In the genomic region with DNA sequence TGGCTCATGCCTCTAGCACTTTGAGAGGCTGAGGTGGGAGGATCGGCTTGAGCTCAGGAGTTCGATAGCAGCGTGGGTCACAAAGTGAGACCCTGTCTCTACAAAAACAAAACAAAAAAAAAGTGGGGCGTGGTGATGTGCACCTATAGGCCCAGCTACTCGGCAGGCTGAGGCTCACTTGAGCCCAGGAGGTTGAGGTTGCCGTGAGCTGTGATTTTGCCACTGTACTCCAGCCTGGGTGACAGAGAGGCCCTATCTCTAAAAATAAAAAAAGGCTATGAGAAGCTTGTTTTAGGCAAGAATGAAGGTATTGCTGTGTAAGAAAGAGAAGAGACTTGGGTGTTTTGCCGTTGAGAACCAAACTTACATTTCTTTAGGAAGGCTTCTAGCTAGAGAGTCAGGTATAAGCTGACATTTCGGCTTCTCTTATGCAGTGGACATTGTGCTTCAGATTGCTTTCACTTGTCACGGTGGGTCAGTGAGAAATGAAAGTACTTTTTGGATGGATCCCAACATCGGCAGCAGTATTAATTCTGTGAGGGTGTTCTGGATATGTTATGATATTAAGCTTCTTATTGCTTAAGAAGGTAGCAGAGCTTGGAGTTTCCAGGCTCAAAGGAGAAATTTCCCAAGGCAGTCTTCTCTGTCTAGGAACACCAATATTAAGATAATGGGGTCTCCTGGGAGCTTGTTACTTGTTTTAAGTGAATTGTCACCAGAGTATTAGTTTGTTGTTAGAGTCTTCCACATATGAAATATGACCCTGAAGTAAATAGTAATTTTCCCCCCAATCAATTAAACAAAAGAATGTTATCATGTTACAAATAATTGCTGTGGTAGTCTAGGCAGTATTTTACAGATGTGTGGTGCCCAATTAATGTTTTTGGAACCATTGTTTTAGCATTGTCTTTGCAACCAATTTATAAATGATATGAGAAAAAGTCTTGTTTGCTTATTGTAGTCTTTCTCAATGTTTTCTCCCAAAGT, we compare ENCODE assay signal across 10 cellular contexts. TPM values are rescaled to one million over a fixed set of nuclear protein-coding genes. Genes with fewer than 3 reads are reported as not detected.
DNase-seq lines count a peak whose midpoint lies in the region; ATAC-seq and TF ChIP-seq lines count a peak whose summit lies in the region.
"Had no signal": no experiment of that assay in that cellular context is flagged by ENCODE, and none has a peak within 500 bp of the region (broad histone marks: within the 10 kb centered on the region; RNA-seq: fewer than 3 reads in every experiment).

No MANE protein-coding gene starts in this region.

- POLR2A ChIA-PET in WTC11 (lab: Charles Lee): interaction anchor here (0.5 kb wide), 1 partner anchor 25 kb away, joined by 3 read pairs; no protein-coding TSS in a partner anchor

- no peak overlapping the region for H3K4me3 ChIP-seq in thymus (ENCODE audit: low read length)

- WGBS in thymus: 69% methylated on average over 10 of the region's 10 CpGs

- peaks cover 29% of the 10 kb centered on the region for H3K36me3 Mint-ChIP-seq in activated naive CD4-positive, alpha-beta T cell treated with anti-CD3 and anti-CD28 coated beads, Interleukin-2, amount 10 ng/mL, durations not matched to agents 7 days and 5 days
- H3K36me3 Mint-ChIP-seq in WTC11: peaks cover 9% of the 10 kb centered on the region; the same call in 1 of the 2 replicates

- no peaks in the 10 kb centered on the region for H3K27me3 Mint-ChIP-seq in activated naive CD4-positive, alpha-beta T cell treated with anti-CD3 and anti-CD28 coated beads, Interleukin-2, amount 10 ng/mL, durations not matched to agents 7 days and 5 days
- no peaks in the 10 kb centered on the region for H3K27me3 Mint-ChIP-seq in WTC11 (ENCODE audit: low read depth)

- H3K9me3 Mint-ChIP-seq in activated naive CD4-positive, alpha-beta T cell treated with anti-CD3 and anti-CD28 coated beads, Interleukin-2, amount 10 ng/mL, durations not matched to agents 7 days and 5 days: no peaks in the 10 kb centered on the region
- no peaks in the 10 kb centered on the region for H3K9me3 Mint-ChIP-seq in WTC11

- CTCF ChIA-PET in activated naive CD4-positive, alpha-beta T cell treated with anti-CD3 and anti-CD28 coated beads, Interleukin-2, amount 10 ng/mL, durations not matched to agents 7 days and 5 days (lab: Charles Lee): interaction anchor here (0.7 to 4.1 kb wide), 5 partner anchors 8 to 91 kb away, joined by 3 to 19 read pairs (median 5); a partner anchor contains a TSS
- CTCF ChIA-PET in WTC11 (lab: Charles Lee): interaction anchor here (1.6 kb wide), 1 partner anchor 17 kb away, joined by 7 read pairs; a partner anchor contains a TSS

- no peak for DNase-seq in activated naive CD4-positive, alpha-beta T cell treated with anti-CD3 and anti-CD28 coated beads, Interleukin-2, amount 10 ng/mL, durations not matched to agents 7 days and 5 days
- no peak for DNase-seq in activated naive CD4-positive, alpha-beta T cell treated with Interleukin-2 at 50 U/mL for 16 hours
- no peak for DNase-seq in WTC11 (ENCODE audit: low spot score)
- DNase-seq in iris pigment epithelial cell (ENCODE audit: low read depth): peak; percentile 54
- DNase-seq in omental fat pad (ENCODE audit: low spot score): no peak
- DNase-seq in NCI-H345 treated with DMSO at 0.1 percent for 48 hours (lab: John Stamatoyannopoulos, UW; ENCODE audit: unreplicated experiment): no peak
- no peak for DNase-seq in DMS 273 (lab: John Stamatoyannopoulos, UW; ENCODE audit: unreplicated experiment)
- DNase-seq: activated gamma-delta T cell treated with Interleukin-2 at 50 U/mL for 16 hours, pancreas had no signal

- H3K4me1 ChIP-seq in thymus (ENCODE audit: control insufficient read depth, insufficient read depth, low read length): peaks cover 32% of the 10 kb centered on the region

- H3K36me3 ChIP-seq in thymus (ENCODE audit: control insufficient read depth, insufficient read depth): peaks cover 18% of the 10 kb centered on the region
- H3K36me3 ChIP-seq: pancreas had no signal

- H3K27ac Mint-ChIP-seq in activated naive CD4-positive, alpha-beta T cell treated with anti-CD3 and anti-CD28 coated beads, Interleukin-2, amount 10 ng/mL, durations not matched to agents 7 days and 5 days: peak overlapping the region; percentile 63
- 0 out of 2 replicates have a peak overlapping the region, but pooled peaks have one; percentile 17 for H3K27ac Mint-ChIP-seq in WTC11

- H3K27ac ChIP-seq in thymus (ENCODE audit: low read depth): peak overlapping the region; percentile 19

- H3K4me3 Mint-ChIP-seq in activated naive CD4-positive, alpha-beta T cell treated with anti-CD3 and anti-CD28 coated beads, Interleukin-2, amount 10 ng/mL, durations not matched to agents 7 days and 5 days: no peak overlapping the region
- H3K4me3 Mint-ChIP-seq in WTC11: no peak overlapping the region

- TF ChIP-seq CTCF in WTC11 (IDR thresholded peaks at IDR 0.05) (no peak), omental fat pad (IDR thresholded peaks at IDR 0.05) (no peak)

- H3K9me3 ChIP-seq in thymus (ENCODE audit: control insufficient read depth): peaks cover 1% of the 10 kb centered on the region
- H3K9me3 ChIP-seq: pancreas had no signal

- H3K27me3 ChIP-seq in thymus (ENCODE audit: control insufficient read depth, insufficient read depth): no peaks in the 10 kb centered on the region
- H3K27me3 ChIP-seq: pancreas had no signal

- H3K4me1 Mint-ChIP-seq in activated naive CD4-positive, alpha-beta T cell treated with anti-CD3 and anti-CD28 coated beads, Interleukin-2, amount 10 ng/mL, durations not matched to agents 7 days and 5 days: peaks cover 83% of the 10 kb centered on the region
- peaks cover 56% of the 10 kb centered on the region for H3K4me1 Mint-ChIP-seq in WTC11

- no peak for ATAC-seq in WTC11
- ATAC-seq in omental fat pad (ENCODE audit: low FRiP score): no peak

TF ChIP-seq in WTC11, 78 proteins besides CTCF, POLR2A, EP300 and RAD21 (continues in another document):
- no peak for TF ChIP-seq ZNF416 (CRISPR knock-in tag; IDR thresholded peaks at IDR 0.05)
- no peak for TF ChIP-seq NR2C2 (CRISPR knock-in tag; IDR thresholded peaks at IDR 0.05)
- TF ChIP-seq ZNF317 (CRISPR knock-in tag; IDR thresholded peaks at IDR 0.05; ENCODE audit: borderline replicate concordance, low read depth): no peak
- TF ChIP-seq, protein P1, sequence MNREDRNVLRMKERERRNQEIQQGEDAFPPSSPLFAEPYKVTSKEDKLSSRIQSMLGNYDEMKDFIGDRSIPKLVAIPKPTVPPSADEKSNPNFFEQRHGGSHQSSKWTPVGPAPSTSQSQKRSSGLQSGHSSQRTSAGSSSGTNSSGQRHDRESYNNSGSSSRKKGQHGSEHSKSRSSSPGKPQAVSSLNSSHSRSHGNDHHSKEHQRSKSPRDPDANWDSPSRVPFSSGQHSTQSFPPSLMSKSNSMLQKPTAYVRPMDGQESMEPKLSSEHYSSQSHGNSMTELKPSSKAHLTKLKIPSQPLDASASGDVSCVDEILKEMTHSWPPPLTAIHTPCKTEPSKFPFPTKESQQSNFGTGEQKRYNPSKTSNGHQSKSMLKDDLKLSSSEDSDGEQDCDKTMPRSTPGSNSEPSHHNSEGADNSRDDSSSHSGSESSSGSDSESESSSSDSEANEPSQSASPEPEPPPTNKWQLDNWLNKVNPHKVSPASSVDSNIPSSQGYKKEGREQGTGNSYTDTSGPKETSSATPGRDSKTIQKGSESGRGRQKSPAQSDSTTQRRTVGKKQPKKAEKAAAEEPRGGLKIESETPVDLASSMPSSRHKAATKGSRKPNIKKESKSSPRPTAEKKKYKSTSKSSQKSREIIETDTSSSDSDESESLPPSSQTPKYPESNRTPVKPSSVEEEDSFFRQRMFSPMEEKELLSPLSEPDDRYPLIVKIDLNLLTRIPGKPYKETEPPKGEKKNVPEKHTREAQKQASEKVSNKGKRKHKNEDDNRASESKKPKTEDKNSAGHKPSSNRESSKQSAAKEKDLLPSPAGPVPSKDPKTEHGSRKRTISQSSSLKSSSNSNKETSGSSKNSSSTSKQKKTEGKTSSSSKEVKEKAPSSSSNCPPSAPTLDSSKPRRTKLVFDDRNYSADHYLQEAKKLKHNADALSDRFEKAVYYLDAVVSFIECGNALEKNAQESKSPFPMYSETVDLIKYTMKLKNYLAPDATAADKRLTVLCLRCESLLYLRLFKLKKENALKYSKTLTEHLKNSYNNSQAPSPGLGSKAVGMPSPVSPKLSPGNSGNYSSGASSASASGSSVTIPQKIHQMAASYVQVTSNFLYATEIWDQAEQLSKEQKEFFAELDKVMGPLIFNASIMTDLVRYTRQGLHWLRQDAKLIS (CRISPR knock-in tag; IDR thresholded peaks at IDR 0.05; ENCODE audit: borderline replicate concordance): no peak
- TF ChIP-seq FOXP1 (CRISPR knock-in tag; IDR thresholded peaks at IDR 0.05; ENCODE audit: borderline replicate concordance): no peak
- TF ChIP-seq, protein P2, sequence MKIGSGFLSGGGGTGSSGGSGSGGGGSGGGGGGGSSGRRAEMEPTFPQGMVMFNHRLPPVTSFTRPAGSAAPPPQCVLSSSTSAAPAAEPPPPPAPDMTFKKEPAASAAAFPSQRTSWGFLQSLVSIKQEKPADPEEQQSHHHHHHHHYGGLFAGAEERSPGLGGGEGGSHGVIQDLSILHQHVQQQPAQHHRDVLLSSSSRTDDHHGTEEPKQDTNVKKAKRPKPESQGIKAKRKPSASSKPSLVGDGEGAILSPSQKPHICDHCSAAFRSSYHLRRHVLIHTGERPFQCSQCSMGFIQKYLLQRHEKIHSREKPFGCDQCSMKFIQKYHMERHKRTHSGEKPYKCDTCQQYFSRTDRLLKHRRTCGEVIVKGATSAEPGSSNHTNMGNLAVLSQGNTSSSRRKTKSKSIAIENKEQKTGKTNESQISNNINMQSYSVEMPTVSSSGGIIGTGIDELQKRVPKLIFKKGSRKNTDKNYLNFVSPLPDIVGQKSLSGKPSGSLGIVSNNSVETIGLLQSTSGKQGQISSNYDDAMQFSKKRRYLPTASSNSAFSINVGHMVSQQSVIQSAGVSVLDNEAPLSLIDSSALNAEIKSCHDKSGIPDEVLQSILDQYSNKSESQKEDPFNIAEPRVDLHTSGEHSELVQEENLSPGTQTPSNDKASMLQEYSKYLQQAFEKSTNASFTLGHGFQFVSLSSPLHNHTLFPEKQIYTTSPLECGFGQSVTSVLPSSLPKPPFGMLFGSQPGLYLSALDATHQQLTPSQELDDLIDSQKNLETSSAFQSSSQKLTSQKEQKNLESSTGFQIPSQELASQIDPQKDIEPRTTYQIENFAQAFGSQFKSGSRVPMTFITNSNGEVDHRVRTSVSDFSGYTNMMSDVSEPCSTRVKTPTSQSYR (CRISPR knock-in tag; IDR thresholded peaks at IDR 0.05): no peak
- no peak for TF ChIP-seq GTF2I (CRISPR knock-in tag; conservative IDR thresholded peaks at IDR 0.05)

RNA-seq across cellular contexts. Expression of a gene that starts 17.6 kb away (rescaled TPM):
- total RNA-seq in WTC11 (2021): 18.1 to 26.7 TPM (median 19.2 TPM) in 3 replicates
- polyA plus RNA-seq in thymus: 32.8 TPM
- total RNA-seq in omental fat pad: 10 to 100 TPM; 17.7 to 43.9 (median 24.8) TPM
